8 cellular contexts compared by ENCODE assay signal in the genomic region with DNA sequence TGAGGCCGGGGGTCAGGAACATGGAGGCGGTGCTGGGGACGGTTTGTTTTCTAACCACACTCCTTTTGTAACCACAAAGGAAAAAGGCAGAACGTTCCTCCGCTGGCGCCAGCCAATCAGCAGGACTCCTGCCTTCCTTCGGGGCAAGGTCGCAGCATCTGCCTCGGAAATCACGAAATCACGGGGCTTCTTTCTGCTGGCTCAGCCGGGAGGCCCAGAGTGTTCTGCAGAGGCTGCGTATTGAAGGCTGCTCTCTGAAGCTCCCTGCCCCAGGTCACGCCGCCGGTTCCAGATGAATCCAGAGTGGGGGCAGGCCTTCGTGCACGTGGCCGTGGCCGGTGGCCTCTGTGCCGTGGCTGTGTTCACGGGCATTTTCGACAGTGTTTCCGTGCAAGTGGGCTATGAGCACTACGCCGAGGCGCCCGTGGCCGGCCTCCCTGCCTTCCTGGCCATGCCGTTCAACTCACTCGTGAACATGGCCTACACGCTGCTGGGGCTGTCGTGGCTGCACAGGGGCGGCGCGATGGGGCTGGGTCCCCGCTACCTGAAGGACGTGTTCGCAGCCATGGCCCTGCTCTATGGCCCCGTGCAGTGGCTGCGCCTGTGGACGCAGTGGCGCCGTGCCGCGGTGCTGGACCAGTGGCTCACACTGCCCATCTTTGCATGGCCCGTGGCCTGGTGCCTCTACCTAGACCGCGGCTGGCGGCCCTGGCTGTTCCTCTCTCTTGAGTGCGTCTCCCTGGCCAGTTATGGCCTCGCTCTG. TPM values are rescaled to one million over a fixed set of nuclear protein-coding genes. Genes with fewer than 3 reads are reported as not detected.
DNase-seq lines count a peak whose midpoint lies in the region; TF ChIP-seq lines count a peak whose summit lies in the region.

No MANE protein-coding gene starts in this region.

- no peak for TF ChIP-seq POLR2A in adrenal gland (IDR thresholded peaks at IDR 0.05)

- TF ChIP-seq CTCF in adrenal gland (IDR thresholded peaks at IDR 0.05) = no peak
- no peak for TF ChIP-seq CTCF in nephron (IDR thresholded peaks at IDR 0.05; ENCODE audit: unreplicated experiment in 3 of 3)

- no peaks in the 10 kb centered on the region for H3K9me3 Mint-ChIP-seq in nephron

- no peak overlapping the region for H3K4me3 ChIP-seq in adrenal gland

- no peak overlapping the region for H3K4me3 Mint-ChIP-seq in nephron

- H3K36me3 ChIP-seq in adrenal gland (replicated peaks in 1 of 2) = no peaks in the 10 kb centered on the region

- no peaks in the 10 kb centered on the region for H3K4me1 Mint-ChIP-seq in nephron

- H3K36me3 Mint-ChIP-seq in nephron (ENCODE audit: low read depth) = peaks cover 15% of the 10 kb centered on the region

- H3K27me3 ChIP-seq in adrenal gland = peaks cover 5% of the 10 kb centered on the region

- H3K4me1 ChIP-seq in adrenal gland (replicated peaks in 1 of 2) = peaks cover 0 to 14% of the 10 kb centered on the region in 2 donors

- DNase-seq in Ammon's horn (ENCODE audit: low spot score) (peak; percentile 41), SIG-M5 (lab: John Stamatoyannopoulos, UW) (peak; percentile 21), adrenal gland (peak in 6 of 7 donors; percentile 57 to 74 (median 66)), ecto neural progenitor cell (ENCODE audit: low spot score) (no peak), cerebellar cortex (ENCODE audit: low spot score) (no peak)
- no peak for DNase-seq in activated CD4-positive, CD25-positive, alpha-beta regulatory T cell (lab: John Stamatoyannopoulos, UW)
- no peak for DNase-seq in NK-92 treated with Interleukin-12 subunit alpha and Interleukin-12 subunit beta, amount 100 ng/mL, for 24 hours (lab: John Stamatoyannopoulos, UW)

- 8 to 76% (median 69%) methylated on average over 6 to 52 of the region's 52 CpGs for WGBS in adrenal gland, 4 donors

- no peaks in the 10 kb centered on the region for H3K27me3 Mint-ChIP-seq in nephron (ENCODE audit: low read depth)

- H3K9me3 ChIP-seq in adrenal gland (replicated peaks in 1 of 3) = no peaks in the 10 kb centered on the region

- peak overlapping the region; percentile 48 to 82 (median 50) for H3K27ac Mint-ChIP-seq in nephron

- peak overlapping the region in 3 of 5 donors; percentile 48 to 79 (median 77) for H3K27ac ChIP-seq in adrenal gland

- intact Hi-C loops in adrenal gland (cut with DNase I) = no loop called here

RNA-seq across cellular contexts. Expression of gene TMEM187, which starts 9.4 kb away (rescaled TPM):
- 10 to 100 TPM in 7 of 8 donors, 1 to 10 TPM in 1; 5.7 to 29.2 (median 17.1) TPM for total RNA-seq in adrenal gland
- 1 to 10 TPM; 4.0 to 6.8 (median 5.3) TPM for polyA plus RNA-seq in adrenal gland

RNA-seq across cellular contexts. Expression of gene HCFC1, which starts 10.3 kb away (rescaled TPM):
- 10 to 100 TPM; 43.8 to 77.1 (median 58.8) TPM for total RNA-seq in adrenal gland
- 10 to 100 TPM; 15.3 to 32.7 (median 19.6) TPM for polyA plus RNA-seq in adrenal gland

RNA-seq across cellular contexts. Expression of gene RENBP, which starts 37.5 kb away (rescaled TPM):
- 10 to 100 TPM; 15.5 to 37.4 (median 26.4) TPM for total RNA-seq in adrenal gland
- 10 to 100 TPM in 2 of 3 donors, 1 to 10 TPM in 1; 5.4 to 69.6 (median 27.6) TPM for polyA plus RNA-seq in adrenal gland

RNA-seq across cellular contexts. Expression of gene IRAK1, which starts 37.8 kb away (rescaled TPM):
- 100 to 1,000 TPM in 4 of 8 donors, 10 to 100 TPM in 4; 79.9 to 142 (median 111) TPM for total RNA-seq in adrenal gland
- polyA plus RNA-seq in adrenal gland = 10 to 100 TPM; 36.9 to 70.1 (median 63.4) TPM

RNA-seq across cellular contexts. Expression of gene NAA10, which starts 47.1 kb away (rescaled TPM):
- total RNA-seq in adrenal gland = 100 to 1,000 TPM in 3 of 8 donors, 10 to 100 TPM in 5; 60.0 to 159 (median 93.6) TPM
- polyA plus RNA-seq in adrenal gland = 100 to 1,000 TPM; 121 to 287 (median 228) TPM

Comparison
In these comparisons a context has a peak if more than half of its experiments do, and no peak if none do; other contexts are left out.
1. DNase-seq: peak in Ammon's horn (single experiment), SIG-M5 (single experiment) and adrenal gland (6 of 7); none in ecto neural progenitor cell (single experiment), activated CD4-positive, CD25-positive, alpha-beta regulatory T cell (0 of 4), NK-92 treated with Interleukin-12 subunit alpha and Interleukin-12 subunit beta, amount 100 ng/mL, for 24 hours (single experiment) and cerebellar cortex (single experiment).